ENCODE assay signal across 1 cellular context in the genomic region with DNA sequence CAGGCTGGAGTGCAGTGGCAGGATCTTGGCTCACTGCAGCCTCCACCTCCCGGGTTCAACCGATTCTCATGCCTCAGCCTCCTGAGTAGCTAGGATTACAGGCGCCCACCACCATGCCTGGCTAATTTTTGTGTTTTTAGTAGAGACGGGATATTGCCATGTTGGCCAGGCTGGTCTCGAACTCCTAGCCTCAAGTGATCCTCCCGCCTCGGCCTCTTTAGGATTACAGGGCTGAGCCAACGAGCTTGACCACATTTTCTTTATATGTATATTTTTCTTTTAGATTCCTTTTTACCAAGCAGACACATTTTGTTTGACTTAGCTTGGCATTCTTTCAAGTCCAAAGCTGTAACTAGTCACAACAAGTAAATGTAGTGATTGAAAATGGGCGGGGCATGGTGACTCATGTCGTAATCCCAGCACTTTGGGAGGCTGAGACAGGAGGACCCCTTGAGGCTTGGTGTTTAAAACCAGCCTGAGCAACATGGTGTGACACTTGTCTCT.
A peak's percentile ranks its signal among the peaks of the same experiment; 100 is the strongest.
TF ChIP-seq lines count a peak whose summit lies in the region.

No MANE protein-coding gene starts in this region.

TF ChIP-seq in H1, 55 proteins besides CTCF, POLR2A, EP300 and RAD21:
- TF ChIP-seq CEBPB (IDR thresholded peaks at IDR 0.05; ENCODE audit: low read depth, low read length): 0 out of 2 replicates have a peak, but pooled peaks have one; percentile 29
